Comparison of ENCODE assay signal across 24 cellular contexts in the genomic region with DNA sequence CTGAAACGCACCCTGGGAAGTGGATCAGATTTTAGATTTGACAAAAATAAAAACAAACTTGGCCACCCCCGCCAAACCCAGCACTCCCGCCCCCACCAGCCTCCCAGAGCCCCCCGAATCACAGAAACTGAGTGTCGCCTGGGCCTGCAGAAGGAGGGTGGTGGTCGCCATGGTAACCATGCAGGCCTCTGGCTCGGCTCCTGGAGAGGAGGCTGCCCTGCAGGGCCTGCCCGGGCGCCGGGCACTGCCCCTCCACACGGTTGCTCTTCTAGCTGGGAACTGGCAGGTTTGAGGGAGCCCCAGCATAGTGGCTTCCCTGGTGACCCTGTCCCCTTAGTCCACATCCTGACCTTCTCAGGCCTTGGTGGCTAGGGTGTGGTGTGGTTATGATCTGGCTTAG. TPM values are rescaled to one million over a fixed set of nuclear protein-coding genes. Genes with fewer than 3 reads are reported as not detected.
"Had no signal": no experiment of that assay in that cellular context is flagged by ENCODE, and none has a peak within 500 bp of the region (broad histone marks: within the 10 kb centered on the region; RNA-seq: fewer than 3 reads in every experiment).

No MANE protein-coding gene starts in this region.

- H3K36me3 Mint-ChIP-seq: immature natural killer cell; memory B cell; stimulated activated naive B cell treated with anti-CD40 and anti-IgM and Interleukin-4, amounts not matched to agents 10 μg/mL and 1 μg/mL and 100 μg/mL, for 72 hours had no signal

- H3K4me3 ChIP-seq: breast epithelium, gastrocnemius medialis, heart left ventricle, spleen, thoracic aorta, upper lobe of right lung had no signal

- H3K27me3 ChIP-seq: breast epithelium had no signal

- H3K9me3 ChIP-seq: breast epithelium, gastrocnemius medialis, heart left ventricle, neutrophil, spleen, thoracic aorta, upper lobe of right lung had no signal

- H3K4me1 Mint-ChIP-seq: activated CD4-positive, alpha-beta memory T cell treated with anti-CD3 and anti-CD28 coated beads, Interleukin-2, amount 10 ng/mL, durations not matched to agents 7 days and 5 days; immature natural killer cell; naive B cell had no signal

- H3K79me2 ChIP-seq: parathyroid adenoma had no signal

- H3K4me1 ChIP-seq: parathyroid adenoma, spleen, upper lobe of right lung had no signal

- H2AFZ ChIP-seq: parathyroid adenoma had no signal

- H3K4me3 Mint-ChIP-seq: activated CD4-positive, alpha-beta memory T cell treated with anti-CD3 and anti-CD28 coated beads, Interleukin-2, amount 10 ng/mL, durations not matched to agents 7 days and 5 days; activated T-cell treated with anti-CD3 and anti-CD28 coated beads, Interleukin-2, amount 50 U/mL, for 24 hours; immature natural killer cell; memory B cell; naive B cell; stimulated activated naive B cell treated with anti-CD40 and anti-IgM and Interleukin-4, amounts not matched to agents 10 μg/mL and 1 μg/mL and 100 μg/mL, for 72 hours; T-helper 2 cell treated with Interferon-gamma antibody and Interleukin-4, amounts not matched to agents 5 μg/mL and 100 μg/mL, for 36 hours had no signal

- ATAC-seq: esophagus mucosa; gastrocnemius medialis; heart left ventricle; stimulated activated naive B cell treated with anti-CD40 and anti-IgM and Interleukin-4, amounts not matched to agents 10 μg/mL and 1 μg/mL and 100 μg/mL, for 72 hours; upper lobe of right lung had no signal

- H3K36me3 ChIP-seq: breast epithelium, gastrocnemius medialis, heart left ventricle, neutrophil, spleen, thoracic aorta, upper lobe of right lung had no signal

- H3K27ac ChIP-seq: breast epithelium, gastrocnemius medialis, heart left ventricle, neutrophil, parathyroid adenoma, spleen, thoracic aorta, upper lobe of right lung had no signal

- H3K9ac ChIP-seq: parathyroid adenoma had no signal

- H3K27me3 Mint-ChIP-seq: activated T-cell treated with anti-CD3 and anti-CD28 coated beads, Interleukin-2, amount 50 U/mL, for 24 hours had no signal

- DNase-seq: activated CD4-positive, alpha-beta memory T cell treated with anti-CD3 and anti-CD28 coated beads, Interleukin-2, amount 10 ng/mL, durations not matched to agents 7 days and 5 days; activated CD4-positive, alpha-beta T cell treated with anti-CD3 and anti-CD28 coated beads for 48 hours; activated CD4-positive, CD25-positive, alpha-beta regulatory T cell; activated naive CD4-positive, alpha-beta T cell treated with Interleukin-2 at 50 U/mL for 16 hours; activated T-cell treated with anti-CD3 and anti-CD28 coated beads, Interleukin-2, amount 50 U/mL, for 24 hours; cerebellar nuclear complex; effector CD4-positive, alpha-beta T cell; gastrocnemius medialis; heart left ventricle; immature natural killer cell; kidney glomerular epithelial cell; naive B cell; spleen; stimulated activated CD4-positive, alpha-beta T cell treated with anti-CD3 and anti-CD28 coated beads, Interleukin-4, amount 100 ng/mL, for 4 hours; stimulated activated naive B cell treated with anti-CD40 and anti-IgM and Interleukin-4, amounts not matched to agents 10 μg/mL and 1 μg/mL and 100 μg/mL, for 72 hours; upper lobe of right lung had no signal

- H3K27ac Mint-ChIP-seq: activated CD4-positive, alpha-beta memory T cell treated with anti-CD3 and anti-CD28 coated beads, Interleukin-2, amount 10 ng/mL, durations not matched to agents 7 days and 5 days; activated T-cell treated with anti-CD3 and anti-CD28 coated beads, Interleukin-2, amount 50 U/mL, for 24 hours; activated T-helper 2 cell treated with anti-CD3 and anti-CD28 coated beads, Interferon-gamma antibody, Interleukin-2, Interleukin-4, amounts not matched to agents 10 μg/mL and 5 μg/mL and 100 μg/mL, durations not matched to agents 14 hours and 24 hours and 36 hours; immature natural killer cell; memory B cell; naive B cell; stimulated activated naive B cell treated with anti-CD40 and anti-IgM and Interleukin-4, amounts not matched to agents 10 μg/mL and 1 μg/mL and 100 μg/mL, for 72 hours; T-helper 2 cell treated with Interferon-gamma antibody and Interleukin-4, amounts not matched to agents 5 μg/mL and 100 μg/mL, for 36 hours had no signal

- H3K9me3 Mint-ChIP-seq: activated CD4-positive, alpha-beta memory T cell treated with anti-CD3 and anti-CD28 coated beads, Interleukin-2, amount 10 ng/mL, durations not matched to agents 7 days and 5 days; activated T-cell treated with anti-CD3 and anti-CD28 coated beads, Interleukin-2, amount 50 U/mL, for 24 hours; activated T-helper 2 cell treated with anti-CD3 and anti-CD28 coated beads, Interferon-gamma antibody, Interleukin-2, Interleukin-4, amounts not matched to agents 10 μg/mL and 5 μg/mL and 100 μg/mL, durations not matched to agents 14 hours and 24 hours and 36 hours; immature natural killer cell; memory B cell; stimulated activated naive B cell treated with anti-CD40 and anti-IgM and Interleukin-4, amounts not matched to agents 10 μg/mL and 1 μg/mL and 100 μg/mL, for 72 hours; T-helper 2 cell treated with Interferon-gamma antibody and Interleukin-4, amounts not matched to agents 5 μg/mL and 100 μg/mL, for 36 hours had no signal

RNA-seq across cellular contexts. Expression of a gene that starts 19.3 kb away (rescaled TPM):
- total RNA-seq: gastrocnemius medialis had no signal
- polyA plus RNA-seq: immature natural killer cell had no signal
